ENCODE assay signal across 28 cellular contexts in genomic region chr14:89753828-89754439, GRCh38.
"Had no signal": no experiment of that assay in that cellular context is flagged by ENCODE, and none has a peak within 500 bp of the region (broad histone marks: within the 10 kb centered on the region; RNA-seq: fewer than 3 reads in every experiment).

No MANE protein-coding gene starts in this region.

- H3K27ac Mint-ChIP-seq: mesothelial cell of epicardium, nephron, neural progenitor cell had no signal

- H3K27ac ChIP-seq: esophagus squamous epithelium, heart right ventricle, left lung, neural progenitor cell, prostate gland, right atrium auricular region, stomach, thyroid gland, vagina had no signal

- H3K9me3 ChIP-seq: esophagus squamous epithelium, heart right ventricle, left lung, mucosa of descending colon, prostate gland, right atrium auricular region, thyroid gland, vagina had no signal

- H3K36me3 Mint-ChIP-seq: neural progenitor cell had no signal

- H3K4me3 ChIP-seq: esophagus squamous epithelium, heart right ventricle, left lung, mucosa of descending colon, neural progenitor cell, prostate gland, right atrium auricular region, smooth muscle cell, stomach, thyroid gland, vagina had no signal

- ATAC-seq: heart right ventricle; left cardiac atrium; left lung; mucosa of descending colon; naive thymus-derived CD4-positive, alpha-beta T cell; sciatic nerve had no signal

- H3K4me1 Mint-ChIP-seq: neural progenitor cell had no signal

- H3K36me3 ChIP-seq: esophagus squamous epithelium, heart right ventricle, left lung, neural progenitor cell, prostate gland, right atrium auricular region, stomach, thyroid gland, vagina had no signal

- DNase-seq: dermis blood vessel endothelial cell; effector memory CD4-positive, alpha-beta T cell; esophagus squamous epithelium; foreskin melanocyte; glutamatergic neuron; heart right ventricle; hippocampal formation; left cardiac atrium; left lung; mesenchymal stem cell; mucosa of descending colon; naive thymus-derived CD4-positive, alpha-beta T cell; stimulated activated CD4-positive, alpha-beta T cell treated with anti-CD3 and anti-CD28 coated beads, Interleukin-12 subunit alpha, Interleukin-12 subunit beta, amount 100 ng/mL, for 4 hours; stimulated activated CD4-positive, alpha-beta T cell treated with anti-CD3 and anti-CD28 coated beads, Interleukin-1b, Interleukin-23, amount 100 ng/mL, for 48 hours; stimulated activated CD4-positive, alpha-beta T cell treated with anti-CD3 and anti-CD28 coated beads, Interleukin-4, amount 100 ng/mL, for 1 hour; stimulated activated CD8-positive, alpha-beta memory T cell treated with anti-CD3 and anti-CD28 coated beads, Interleukin-4, amount 100 ng/mL, for 48 hours; stimulated activated naive CD4-positive, alpha-beta T cell treated with Interleukin-2 at 50 U/mL for 16 hours; stomach; thyroid gland; trophoblast cell had no signal

- H3K27me3 Mint-ChIP-seq: naive thymus-derived CD4-positive, alpha-beta T cell had no signal

- H3K4me1 ChIP-seq: left lung, neural progenitor cell, prostate gland, right atrium auricular region, thyroid gland had no signal

- H3K4me3 Mint-ChIP-seq: mesothelial cell of epicardium; naive thymus-derived CD4-positive, alpha-beta T cell; nephron; neural progenitor cell had no signal

- H3K27me3 ChIP-seq: esophagus squamous epithelium, heart right ventricle, left lung, neural progenitor cell, right atrium auricular region, stomach, thyroid gland, vagina had no signal
